Comparison of ENCODE assay signal across 8 cellular contexts in genomic region chr13:45718063-45718462, GRCh38. TPM values are rescaled to one million over a fixed set of nuclear protein-coding genes. Genes with fewer than 3 reads are reported as not detected.
DNase-seq lines count a peak whose midpoint lies in the region; ATAC-seq and TF ChIP-seq lines count a peak whose summit lies in the region.

No MANE protein-coding gene starts in this region.

- CTCF ChIA-PET in Calu3 (lab: Charles Lee) = no interaction called here

- peaks cover 29% of the 10 kb centered on the region for H3K4me1 Mint-ChIP-seq in endodermal cell
- H3K4me1 Mint-ChIP-seq in Calu3 (ENCODE audit: low read depth, unreplicated experiment) = no peaks in the 10 kb centered on the region

- H3K9me3 ChIP-seq in endodermal cell (ENCODE audit: control insufficient read depth, low read length) = no peaks in the 10 kb centered on the region
- no peaks in the 10 kb centered on the region for H3K9me3 ChIP-seq in testis

- H3K36me3 Mint-ChIP-seq in endodermal cell (ENCODE audit: low read depth) (no peaks in the 10 kb centered on the region), Calu3 (ENCODE audit: insufficient read depth, unreplicated experiment) (no peaks in the 10 kb centered on the region)

- peaks cover 32% of the 10 kb centered on the region for H3K4me1 ChIP-seq in endodermal cell (ENCODE audit: control insufficient read depth, insufficient read depth, low read length)
- no peaks in the 10 kb centered on the region for H3K4me1 ChIP-seq in testis

- no peak overlapping the region for H3K27ac Mint-ChIP-seq in endodermal cell
- no peak overlapping the region for H3K27ac Mint-ChIP-seq in Calu3 (ENCODE audit: unreplicated experiment)

- BruUV-seq in Calu3 (replicated peaks; lab: Mats Ljungman, UMichigan) = no TSS peak

- TF ChIP-seq CTCF in endodermal cell (conservative IDR thresholded peaks at IDR 0.05) (peak; percentile 91), testis (IDR thresholded peaks at IDR 0.05) (peak; percentile 17 to 62 (median 54)), Calu3 (IDR thresholded peaks at IDR 0.05; ENCODE audit: unreplicated experiment) (no peak)

- H3K27ac ChIP-seq in endodermal cell (ENCODE audit: low read depth, low read length) (no peak overlapping the region), testis (no peak overlapping the region)

- ATAC-seq in GM18511 (IDR thresholded peaks at IDR 0.05; ENCODE audit: unreplicated experiment) = peak; percentile 65
- no peak for ATAC-seq in GM18858 (IDR thresholded peaks at IDR 0.05; ENCODE audit: unreplicated experiment)
- no peak for ATAC-seq in GM18873 (IDR thresholded peaks at IDR 0.05; ENCODE audit: low FRiP score, unreplicated experiment)

- TF ChIP-seq POLR2A in testis (IDR thresholded peaks at IDR 0.05) = no peak

- no peak overlapping the region for H3K9ac ChIP-seq in endodermal cell (ENCODE audit: extremely low read depth, low read length, poor library complexity, severe bottlenecking)

- WGBS in endodermal cell (ENCODE audit: insufficient coverage in 1 of 2, insufficient read length in 1 of 2), 2 experiments = 32 to 33% methylated on average over 4 to 5 of the region's 5 CpGs
- WGBS in testis, 2 donors = 60 to 65% methylated on average over 5 of the region's 5 CpGs

- H3K9me3 Mint-ChIP-seq in endodermal cell (no peaks in the 10 kb centered on the region), Calu3 (ENCODE audit: low read depth, unreplicated experiment) (no peaks in the 10 kb centered on the region)

- H3K27me3 ChIP-seq in endodermal cell (ENCODE audit: control insufficient read depth, insufficient read depth, low read length, poor library complexity, severe bottlenecking) (no peaks in the 10 kb centered on the region), testis (no peaks in the 10 kb centered on the region)

- DNase-seq in AG08396 (ENCODE audit: low spot score) (peak; percentile 40), NCI-H1930 (lab: John Stamatoyannopoulos, UW) (peak; percentile 16 to 29), endodermal cell (peak; percentile 59), testis (no peak), Calu3 (no peak)

- H3K4me3 ChIP-seq in endodermal cell (ENCODE audit: low read length) = no peak overlapping the region
- no peak overlapping the region for H3K4me3 ChIP-seq in testis

- intact Hi-C loops in testis (cut with DNase I; ENCODE audit: low total_unique reads) = no loop called here
- intact Hi-C loops in Calu3 (cut with micrococcal nuclease; ENCODE audit: unreplicated experiment) = no loop called here

- peaks cover 2% of the 10 kb centered on the region for H3K27me3 Mint-ChIP-seq in endodermal cell (ENCODE audit: insufficient read depth)
- H3K27me3 Mint-ChIP-seq in Calu3 (ENCODE audit: unreplicated experiment) = peaks cover 78% of the 10 kb centered on the region

- H3K4me3 Mint-ChIP-seq in endodermal cell (no peak overlapping the region), Calu3 (ENCODE audit: low read depth, unreplicated experiment) (no peak overlapping the region)

- no peaks in the 10 kb centered on the region for H3K36me3 ChIP-seq in endodermal cell (ENCODE audit: control insufficient read depth, insufficient read depth, low read length)
- no peaks in the 10 kb centered on the region for H3K36me3 ChIP-seq in testis (ENCODE audit: low read depth, missing control alignments)

RNA-seq across cellular contexts. Expression of gene CBY2, which starts 15.9 kb away (rescaled TPM):
- total RNA-seq in endodermal cell (not detected), testis (100 to 1,000 TPM in 1 of 2 donors, 10 to 100 TPM in 1; 49.1 to 115 TPM), Calu3 (2022) (not detected in 2 replicates)
- not detected for polyA plus RNA-seq in endodermal cell (2013, experiment 1 of 2)
- polyA plus RNA-seq in endodermal cell (2013, experiment 2 of 2) = not detected
- 34.3 TPM for polyA plus RNA-seq in testis (ENCODE audit: insufficient read depth, low read depth, low replicate concordance)

Comparison
In these comparisons a context has a peak if more than half of its experiments do, and no peak if none do; other contexts are left out.
1. DNase-seq: peak in AG08396 (single experiment), NCI-H1930 (2 of 2) and endodermal cell (single experiment); none in testis (single experiment) and Calu3 (single experiment).
2. RNA of gene CBY2, which starts 15.9 kb away (total RNA-seq): 49.1 to 115 TPM in testis; not detected in endodermal cell and not detected in Calu3; every median in the first group is over 10 times any median in the second.